In genomic region chr18:77100751-77101355, GRCh38 we compare ENCODE assay signal across 8 cellular contexts. TPM values are rescaled to one million over a fixed set of nuclear protein-coding genes. Genes with fewer than 3 reads are reported as not detected.
DNase-seq lines count a peak whose midpoint lies in the region; ATAC-seq and TF ChIP-seq lines count a peak whose summit lies in the region.

No MANE protein-coding gene starts in this region.

- H3K4me3 Mint-ChIP-seq in activated T-helper 2 cell treated with anti-CD3 and anti-CD28 coated beads, Interferon-gamma antibody, Interleukin-2, Interleukin-4, amounts not matched to agents 10 μg/mL and 5 μg/mL and 100 μg/mL, durations not matched to agents 14 hours and 24 hours and 36 hours (ENCODE audit: low read depth), result peak overlapping the region; percentile 74

- H3K27ac ChIP-seq in thoracic aorta, result peak overlapping the region; percentile 79 to 87

- peaks cover 28 to 65% of the 10 kb centered on the region in 2 donors for H3K4me1 ChIP-seq in thoracic aorta (ENCODE audit: control insufficient read depth in 1 of 2, low read depth in 2 of 2)

- no peaks in the 10 kb centered on the region for H3K9me3 ChIP-seq in thoracic aorta

- H3K27ac Mint-ChIP-seq in activated T-helper 2 cell treated with anti-CD3 and anti-CD28 coated beads, Interferon-gamma antibody, Interleukin-2, Interleukin-4, amounts not matched to agents 10 μg/mL and 5 μg/mL and 100 μg/mL, durations not matched to agents 14 hours and 24 hours and 36 hours, result peak overlapping the region; percentile 98

- ATAC-seq in thoracic aorta (ENCODE audit: insufficient number of reproducible peaks, low FRiP score, low read depth), result no peak
- ATAC-seq in GM19463 (IDR thresholded peaks at IDR 0.05; ENCODE audit: unreplicated experiment), result no peak
- ATAC-seq in GM18511 (IDR thresholded peaks at IDR 0.05; ENCODE audit: unreplicated experiment), result no peak

- H3K27me3 Mint-ChIP-seq in activated T-helper 2 cell treated with anti-CD3 and anti-CD28 coated beads, Interferon-gamma antibody, Interleukin-2, Interleukin-4, amounts not matched to agents 10 μg/mL and 5 μg/mL and 100 μg/mL, durations not matched to agents 14 hours and 24 hours and 36 hours (ENCODE audit: low read depth), result no peaks in the 10 kb centered on the region

- H3K36me3 Mint-ChIP-seq in activated T-helper 2 cell treated with anti-CD3 and anti-CD28 coated beads, Interferon-gamma antibody, Interleukin-2, Interleukin-4, amounts not matched to agents 10 μg/mL and 5 μg/mL and 100 μg/mL, durations not matched to agents 14 hours and 24 hours and 36 hours (ENCODE audit: low read depth), result peaks cover 80% of the 10 kb centered on the region

- no peaks in the 10 kb centered on the region for H3K27me3 ChIP-seq in thoracic aorta (replicated peaks; ENCODE audit: insufficient read depth)

- H3K9me3 Mint-ChIP-seq in activated T-helper 2 cell treated with anti-CD3 and anti-CD28 coated beads, Interferon-gamma antibody, Interleukin-2, Interleukin-4, amounts not matched to agents 10 μg/mL and 5 μg/mL and 100 μg/mL, durations not matched to agents 14 hours and 24 hours and 36 hours, result no peaks in the 10 kb centered on the region

- H3K36me3 ChIP-seq in thoracic aorta, result no peaks in the 10 kb centered on the region

- H3K4me1 Mint-ChIP-seq in activated T-helper 2 cell treated with anti-CD3 and anti-CD28 coated beads, Interferon-gamma antibody, Interleukin-2, Interleukin-4, amounts not matched to agents 10 μg/mL and 5 μg/mL and 100 μg/mL, durations not matched to agents 14 hours and 24 hours and 36 hours (ENCODE audit: low read depth), result peaks cover 87% of the 10 kb centered on the region

- peak overlapping the region; percentile 48 for H3K4me3 ChIP-seq in thoracic aorta

- intact Hi-C loops in activated T-helper 2 cell treated with anti-CD3 and anti-CD28 coated beads, Interferon-gamma antibody, Interleukin-2, Interleukin-4, amounts not matched to agents 10 μg/mL and 5 μg/mL and 100 μg/mL, durations not matched to agents 14 hours and 24 hours and 36 hours (cut with micrococcal nuclease), result loop anchor here (10.0 kb wide), 2 partner anchors 246 to 446 kb away; no protein-coding TSS in a partner anchor

- no peak for TF ChIP-seq CTCF in thoracic aorta (IDR thresholded peaks at IDR 0.05)

- DNase-seq in activated CD8-positive, alpha-beta memory T cell treated with anti-CD3 and anti-CD28 coated beads for 24 hours, result peak; percentile 68
- DNase-seq in activated CD8-positive, alpha-beta memory T cell treated with anti-CD3 and anti-CD28 coated beads, Interleukin-2, amount 50 U/mL, for 4 hours, result no peak
- DNase-seq in activated T-helper 2 cell treated with anti-CD3 and anti-CD28 coated beads, Interferon-gamma antibody, Interleukin-2, Interleukin-4, amounts not matched to agents 10 μg/mL and 5 μg/mL and 100 μg/mL, durations not matched to agents 14 hours and 24 hours and 36 hours (ENCODE audit: low spot score), result no peak
- peak; percentile 51 for DNase-seq in islet precursor cell
- DNase-seq in thoracic aorta (ENCODE audit: low spot score), result no peak
- no peak for DNase-seq in AG08396 (ENCODE audit: low spot score)

RNA-seq across cellular contexts. Expression of gene MBP, which starts 31.7 kb away (rescaled TPM):
- 53.7 and 54.3 TPM in 2 replicates for total RNA-seq in activated T-helper 2 cell treated with anti-CD3 and anti-CD28 coated beads, Interferon-gamma antibody, Interleukin-2, Interleukin-4, amounts not matched to agents 10 μg/mL and 5 μg/mL and 100 μg/mL, durations not matched to agents 14 hours and 24 hours and 36 hours
- total RNA-seq in thoracic aorta, result 10 to 100 TPM; 41.7 to 42.2 TPM

Comparison
In these comparisons a context has a peak if more than half of its experiments do, and no peak if none do; other contexts are left out.
1. DNase-seq: peak in activated CD8-positive, alpha-beta memory T cell treated with anti-CD3 and anti-CD28 coated beads for 24 hours (single experiment) and islet precursor cell (single experiment); none in activated CD8-positive, alpha-beta memory T cell treated with anti-CD3 and anti-CD28 coated beads, Interleukin-2, amount 50 U/mL, for 4 hours (single experiment), activated T-helper 2 cell treated with anti-CD3 and anti-CD28 coated beads, Interferon-gamma antibody, Interleukin-2, Interleukin-4, amounts not matched to agents 10 μg/mL and 5 μg/mL and 100 μg/mL, durations not matched to agents 14 hours and 24 hours and 36 hours (single experiment), thoracic aorta (single experiment) and AG08396 (single experiment).